In the genomic region with DNA sequence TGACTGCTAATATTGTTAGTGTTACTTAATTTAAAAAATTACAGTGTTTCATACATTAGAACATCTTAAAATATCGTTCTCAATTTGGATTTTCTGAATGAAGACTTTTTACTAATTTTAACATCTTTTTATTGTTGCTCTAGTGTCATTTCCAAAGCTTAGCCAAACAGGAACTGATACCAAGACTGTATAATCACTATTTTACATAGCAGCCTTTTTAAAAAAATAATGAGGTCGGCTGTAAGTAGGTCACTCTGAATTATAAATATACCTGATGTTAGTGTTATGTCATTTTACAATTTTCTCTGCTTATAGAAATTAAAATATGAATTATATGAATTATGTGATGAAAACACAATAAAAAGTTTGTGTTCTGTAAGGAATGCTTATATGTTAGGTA, we compare ENCODE assay signal across 16 cellular contexts.
A peak's percentile ranks its signal among the peaks of the same experiment; 100 is the strongest.
DNase-seq lines count a peak whose midpoint lies in the region; ATAC-seq and TF ChIP-seq lines count a peak whose summit lies in the region.
"Had no signal": no experiment of that assay in that cellular context is flagged by ENCODE, and none has a peak within 500 bp of the region (broad histone marks: within the 10 kb centered on the region; RNA-seq: fewer than 3 reads in every experiment).

No MANE protein-coding gene starts in this region.

- ATAC-seq in GM18858 (IDR thresholded peaks at IDR 0.05; ENCODE audit: unreplicated experiment) (peak; percentile 86), GM21390 (IDR thresholded peaks at IDR 0.05; ENCODE audit: unreplicated experiment) (peak; percentile 88), HG02981 (IDR thresholded peaks at IDR 0.05; ENCODE audit: unreplicated experiment) (peak; percentile 62)
- ATAC-seq: left lung, Panc1 had no signal

- H3K27ac ChIP-seq in caudate nucleus (ENCODE audit: low read depth, low read length) = no peak overlapping the region
- H3K27ac ChIP-seq: epithelial cell of prostate, HL-60, left lung had no signal

- DNase-seq in NAMALWA (ENCODE audit: low spot score) (peak; percentile 19), caudate nucleus (lab: John Stamatoyannopoulos, UW) (no peak), NCI-H526 treated with DMSO at 0.1 percent for 48 hours (lab: John Stamatoyannopoulos, UW) (no peak), erythroblast (lab: John Stamatoyannopoulos, UW) (no peak), NCI-H748 treated with DMSO at 0.1 percent for 48 hours (lab: John Stamatoyannopoulos, UW) (no peak)
- DNase-seq: activated CD4-positive, alpha-beta T cell treated with anti-CD3 and anti-CD28 coated beads, Interleukin-2, amount 50 U/mL, for 4 hours; activated naive CD4-positive, alpha-beta T cell; BE2C; left lung; substantia nigra had no signal

- no peak for TF ChIP-seq POLR2A in erythroblast (IDR thresholded peaks at IDR 0.05; ENCODE audit: low read length)
